8 cellular contexts compared by ENCODE assay signal in genomic region chr1:56576880-56577858, GRCh38. TPM values are rescaled to one million over a fixed set of nuclear protein-coding genes. Genes with fewer than 3 reads are reported as not detected.
DNase-seq lines count a peak whose midpoint lies in the region; ATAC-seq lines count a peak whose summit lies in the region.

No MANE protein-coding gene starts in this region.

- H3K36me3 ChIP-seq in MG63 (peaks cover 5% of the 10 kb centered on the region), mesodermal cell (ENCODE audit: control insufficient read depth, insufficient read depth, low read length) (peaks cover 4% of the 10 kb centered on the region)

- H3K4me1 ChIP-seq in mesodermal cell (ENCODE audit: control insufficient read depth, insufficient read depth, low read length, poor library complexity, severe bottlenecking): peaks cover 4% of the 10 kb centered on the region

- DNase-seq in DMS53 treated with DMSO at 0.1 percent for 48 hours (lab: John Stamatoyannopoulos, UW; ENCODE audit: unreplicated experiment) (peak; percentile 57), MG63 (no peak), dermis blood vessel endothelial cell (peak; percentile 74), NCI-H1105 treated with DMSO at 0.1 percent for 48 hours (lab: John Stamatoyannopoulos, UW) (no peak)
- no peak for DNase-seq in activated CD4-positive, alpha-beta T cell treated with anti-CD3 and anti-CD28 coated beads, Interleukin-2, amount 50 U/mL, for 4 hours
- no peak for DNase-seq in stimulated activated CD4-positive, alpha-beta T cell treated with anti-CD3 and anti-CD28 coated beads, Interleukin-15, amount 100 ng/mL, for 24 hours

- H3K4me3 ChIP-seq in MG63 (peak overlapping the region; percentile 74), mesodermal cell (ENCODE audit: extremely low read depth, insufficient read depth, low read length, poor library complexity, severe bottlenecking) (peak overlapping the region; percentile 80)

- WGBS in mesodermal cell (ENCODE audit: insufficient coverage in 2 of 2), 2 experiments: 0% methylated on average over 2 to 3 of the region's 4 CpGs

- no peak for ATAC-seq in GM19455 (IDR thresholded peaks at IDR 0.05; ENCODE audit: unreplicated experiment)

- no peaks in the 10 kb centered on the region for H3K9me3 ChIP-seq in MG63
- no peaks in the 10 kb centered on the region for H3K9me3 ChIP-seq in mesodermal cell (ENCODE audit: control insufficient read depth, low read length)

- no peaks in the 10 kb centered on the region for H3K27me3 ChIP-seq in MG63

- H3K27ac ChIP-seq in mesodermal cell (ENCODE audit: low read depth, low read length, severe bottlenecking): no peak overlapping the region

RNA-seq across cellular contexts. Expression of gene PLPP3, which starts 2.2 kb away (rescaled TPM):
- 24.3 and 25.7 TPM in 2 replicates for total RNA-seq in MG63 (2014; rRNA removed; shearing (Covaris generic); ENCODE audit: low replicate concordance)
- 39.1 and 49.2 TPM in 2 replicates for total RNA-seq in dermis blood vessel endothelial cell
- 16.4 TPM for polyA plus RNA-seq in mesodermal cell (2013, experiment 1 of 2)
- polyA plus RNA-seq in mesodermal cell (2013, experiment 2 of 2): 17.8 TPM

Comparison
In these comparisons a context has a peak if more than half of its experiments do, and no peak if none do; other contexts are left out.
1. DNase-seq: peak in DMS53 treated with DMSO at 0.1 percent for 48 hours (single experiment) and dermis blood vessel endothelial cell (single experiment); none in MG63 (single experiment), NCI-H1105 treated with DMSO at 0.1 percent for 48 hours (single experiment), activated CD4-positive, alpha-beta T cell treated with anti-CD3 and anti-CD28 coated beads, Interleukin-2, amount 50 U/mL, for 4 hours (0 of 2) and stimulated activated CD4-positive, alpha-beta T cell treated with anti-CD3 and anti-CD28 coated beads, Interleukin-15, amount 100 ng/mL, for 24 hours (single experiment).